ENCODE assay signal across 15 cellular contexts in genomic region chr21:39224930-39225329, GRCh38. TPM values are rescaled to one million over a fixed set of nuclear protein-coding genes. Genes with fewer than 3 reads are reported as not detected.
DNase-seq lines count a peak whose midpoint lies in the region; ATAC-seq and TF ChIP-seq lines count a peak whose summit lies in the region.
"Had no signal": no experiment of that assay in that cellular context is flagged by ENCODE, and none has a peak within 500 bp of the region (broad histone marks: within the 10 kb centered on the region; RNA-seq: fewer than 3 reads in every experiment).

No MANE protein-coding gene starts in this region.

- POLR2A ChIA-PET in CD8-positive, alpha-beta T cell (lab: Charles Lee): no interaction called here

- H3K36me3 ChIP-seq in CD8-positive, alpha-beta T cell (ENCODE audit: insufficient read depth, low read length): peaks cover 12% of the 10 kb centered on the region

- no peak for ATAC-seq in CD8-positive, alpha-beta T cell
- no peak for ATAC-seq in memory B cell (ENCODE audit: low read depth)
- no peak for ATAC-seq in stimulated activated memory B cell treated with anti-CD40 and anti-IgM and Interleukin-4, amounts not matched to agents 10 μg/mL and 1 μg/mL and 100 μg/mL, for 72 hours
- ATAC-seq: HCT116 had no signal

- H3K4me3 ChIP-seq in CD8-positive, alpha-beta T cell (ENCODE audit: low read depth, low read length): no peak overlapping the region
- H3K4me3 ChIP-seq: BLaER1 had no signal

- H3K4me1 Mint-ChIP-seq in activated T-cell treated with anti-CD3 and anti-CD28 coated beads, Interleukin-2, amount 50 U/mL, for 24 hours (ENCODE audit: low read depth): peaks cover 26% of the 10 kb centered on the region
- peaks cover 4% of the 10 kb centered on the region for H3K4me1 Mint-ChIP-seq in CD8-positive, alpha-beta T cell (ENCODE audit: low read depth)
- H3K4me1 Mint-ChIP-seq in activated naive CD8-positive, alpha-beta T cell treated with anti-CD3 and anti-CD28 coated beads for 36 hours: peaks cover 4% of the 10 kb centered on the region
- no peaks in the 10 kb centered on the region for H3K4me1 Mint-ChIP-seq in memory B cell
- H3K4me1 Mint-ChIP-seq in stimulated activated memory B cell treated with anti-CD40 and anti-IgM and Interleukin-4, amounts not matched to agents 10 μg/mL and 1 μg/mL and 100 μg/mL, for 72 hours: no peaks in the 10 kb centered on the region

- H3K27me3 ChIP-seq in CD8-positive, alpha-beta T cell (ENCODE audit: insufficient read depth, low read length): no peaks in the 10 kb centered on the region
- H3K27me3 ChIP-seq: BLaER1 had no signal

- no peak overlapping the region for H3K4me3 Mint-ChIP-seq in activated T-cell treated with anti-CD3 and anti-CD28 coated beads, Interleukin-2, amount 50 U/mL, for 24 hours
- H3K4me3 Mint-ChIP-seq in CD8-positive, alpha-beta T cell: no peak overlapping the region
- H3K4me3 Mint-ChIP-seq in activated naive CD8-positive, alpha-beta T cell treated with anti-CD3 and anti-CD28 coated beads for 36 hours: no peak overlapping the region
- H3K4me3 Mint-ChIP-seq in memory B cell: no peak overlapping the region
- no peak overlapping the region for H3K4me3 Mint-ChIP-seq in stimulated activated memory B cell treated with anti-CD40 and anti-IgM and Interleukin-4, amounts not matched to agents 10 μg/mL and 1 μg/mL and 100 μg/mL, for 72 hours

- no peaks in the 10 kb centered on the region for H3K4me1 ChIP-seq in CD8-positive, alpha-beta T cell (ENCODE audit: insufficient read depth, low read length)
- H3K4me1 ChIP-seq: BLaER1 had no signal

- H3K27ac ChIP-seq in CD8-positive, alpha-beta T cell (ENCODE audit: low read depth, low read length): no peak overlapping the region
- H3K27ac ChIP-seq: BLaER1, HL-60 had no signal

- H3K9me3 ChIP-seq in CD8-positive, alpha-beta T cell (ENCODE audit: low read length): no peaks in the 10 kb centered on the region
- H3K9me3 ChIP-seq: BLaER1 had no signal

- intact Hi-C loops in CD8-positive, alpha-beta T cell (cut with DNase I, micrococcal nuclease): loop anchor here (5.0 kb wide), 3 partner anchors 32 to 37 kb away; no protein-coding TSS in a partner anchor

- no peak for TF ChIP-seq CTCF in CD8-positive, alpha-beta T cell (IDR thresholded peaks at IDR 0.05)

- no peak for DNase-seq in activated T-cell treated with anti-CD3 and anti-CD28 coated beads, Interleukin-2, amount 50 U/mL, for 24 hours
- DNase-seq in activated T-cell treated with anti-CD3 and anti-CD28 coated beads, Interleukin-2, amount 50 U/mL, for 1 hour: no peak
- no peak for DNase-seq in CD8-positive, alpha-beta T cell
- DNase-seq in activated naive CD8-positive, alpha-beta T cell treated with anti-CD3 and anti-CD28 coated beads for 36 hours: no peak
- DNase-seq in memory B cell (ENCODE audit: low spot score in 2 of 2): no peak
- DNase-seq in central memory CD4-positive, alpha-beta T cell: no peak
- no peak for DNase-seq in stimulated activated naive CD4-positive, alpha-beta T cell treated with Interleukin-2 at 50 U/mL for 16 hours (lab: John Stamatoyannopoulos, UW)
- DNase-seq: 8988T, AML-193, DMS53, GF-D8 had no signal

- peak overlapping the region; percentile 28 for H3K27ac Mint-ChIP-seq in activated T-cell treated with anti-CD3 and anti-CD28 coated beads, Interleukin-2, amount 50 U/mL, for 24 hours
- H3K27ac Mint-ChIP-seq in CD8-positive, alpha-beta T cell: peak overlapping the region; percentile 46
- peak overlapping the region; percentile 23 for H3K27ac Mint-ChIP-seq in activated naive CD8-positive, alpha-beta T cell treated with anti-CD3 and anti-CD28 coated beads for 36 hours
- H3K27ac Mint-ChIP-seq in memory B cell: peak overlapping the region; percentile 43
- no peak overlapping the region for H3K27ac Mint-ChIP-seq in stimulated activated memory B cell treated with anti-CD40 and anti-IgM and Interleukin-4, amounts not matched to agents 10 μg/mL and 1 μg/mL and 100 μg/mL, for 72 hours

- H3K9me3 Mint-ChIP-seq in activated T-cell treated with anti-CD3 and anti-CD28 coated beads, Interleukin-2, amount 50 U/mL, for 24 hours: no peaks in the 10 kb centered on the region
- H3K9me3 Mint-ChIP-seq in CD8-positive, alpha-beta T cell: no peaks in the 10 kb centered on the region
- H3K9me3 Mint-ChIP-seq in activated naive CD8-positive, alpha-beta T cell treated with anti-CD3 and anti-CD28 coated beads for 36 hours: no peaks in the 10 kb centered on the region
- no peaks in the 10 kb centered on the region for H3K9me3 Mint-ChIP-seq in memory B cell
- H3K9me3 Mint-ChIP-seq in stimulated activated memory B cell treated with anti-CD40 and anti-IgM and Interleukin-4, amounts not matched to agents 10 μg/mL and 1 μg/mL and 100 μg/mL, for 72 hours: no peaks in the 10 kb centered on the region

- H3K27me3 Mint-ChIP-seq in activated T-cell treated with anti-CD3 and anti-CD28 coated beads, Interleukin-2, amount 50 U/mL, for 24 hours: no peaks in the 10 kb centered on the region
- H3K27me3 Mint-ChIP-seq in CD8-positive, alpha-beta T cell (ENCODE audit: low read depth): no peaks in the 10 kb centered on the region
- H3K27me3 Mint-ChIP-seq in activated naive CD8-positive, alpha-beta T cell treated with anti-CD3 and anti-CD28 coated beads for 36 hours: no peaks in the 10 kb centered on the region
- no peaks in the 10 kb centered on the region for H3K27me3 Mint-ChIP-seq in memory B cell
- H3K27me3 Mint-ChIP-seq in stimulated activated memory B cell treated with anti-CD40 and anti-IgM and Interleukin-4, amounts not matched to agents 10 μg/mL and 1 μg/mL and 100 μg/mL, for 72 hours: no peaks in the 10 kb centered on the region

- peaks cover 80% of the 10 kb centered on the region for H3K36me3 Mint-ChIP-seq in activated T-cell treated with anti-CD3 and anti-CD28 coated beads, Interleukin-2, amount 50 U/mL, for 24 hours (ENCODE audit: low read depth)
- peaks cover 79% of the 10 kb centered on the region for H3K36me3 Mint-ChIP-seq in CD8-positive, alpha-beta T cell
- peaks cover 23% of the 10 kb centered on the region for H3K36me3 Mint-ChIP-seq in activated naive CD8-positive, alpha-beta T cell treated with anti-CD3 and anti-CD28 coated beads for 36 hours
- peaks cover 27% of the 10 kb centered on the region for H3K36me3 Mint-ChIP-seq in memory B cell
- peaks cover 58% of the 10 kb centered on the region for H3K36me3 Mint-ChIP-seq in stimulated activated memory B cell treated with anti-CD40 and anti-IgM and Interleukin-4, amounts not matched to agents 10 μg/mL and 1 μg/mL and 100 μg/mL, for 72 hours

- CTCF ChIA-PET in CD8-positive, alpha-beta T cell (lab: Charles Lee): no interaction called here

RNA-seq across cellular contexts. Expression of gene PSMG1, which starts 41.7 kb away (rescaled TPM):
- 1 to 10 TPM; 4.7 to 6.8 TPM for total RNA-seq in CD8-positive, alpha-beta T cell
- total RNA-seq in activated naive CD8-positive, alpha-beta T cell treated with anti-CD3 and anti-CD28 coated beads for 36 hours: 100 to 1,000 TPM; 135 to 143 TPM

Comparison
In these comparisons a context has a peak if more than half of its experiments do, and no peak if none do; other contexts are left out.
1. RNA of gene PSMG1, which starts 41.7 kb away (total RNA-seq): 135 to 143 TPM in activated naive CD8-positive, alpha-beta T cell treated with anti-CD3 and anti-CD28 coated beads for 36 hours; 4.7 to 6.8 TPM in CD8-positive, alpha-beta T cell; every median in the first group is over 10 times any median in the second.